ENCODE assay signal across 8 cellular contexts in the genomic region with DNA sequence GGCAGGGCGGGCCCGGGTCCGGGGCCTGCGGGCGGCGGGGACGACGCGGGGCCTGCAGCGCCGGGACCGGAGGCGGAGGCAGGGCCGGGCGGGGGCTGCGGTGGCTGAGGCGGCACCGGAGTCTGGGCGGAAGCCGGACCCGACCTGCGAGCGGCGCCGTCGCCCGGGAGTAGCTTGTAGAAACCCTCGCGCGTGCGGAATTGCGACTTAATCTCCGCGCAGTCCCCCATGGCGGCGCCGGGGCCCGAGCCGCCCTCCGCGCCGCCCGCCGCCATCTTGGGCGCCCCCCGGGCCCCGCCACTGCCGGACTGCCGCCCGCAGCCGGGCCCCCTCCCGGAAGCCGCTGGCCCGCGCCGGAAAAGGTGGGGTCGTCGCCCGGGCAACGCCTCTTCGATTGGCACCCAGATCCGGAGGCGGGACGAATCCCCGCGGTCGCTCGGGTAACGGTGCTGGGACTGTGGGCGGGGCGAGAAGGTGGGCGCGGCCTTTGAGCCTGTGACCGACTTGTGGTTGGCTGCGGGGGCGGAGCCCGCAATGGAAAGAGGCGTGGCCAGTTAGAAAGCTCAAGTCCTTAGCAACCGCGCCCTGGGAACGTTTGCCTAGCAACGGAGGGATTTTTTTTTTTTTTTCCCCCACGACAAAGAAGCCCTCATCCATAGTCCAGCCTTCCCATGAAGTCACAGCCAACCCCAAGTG. TPM values are rescaled to one million over a fixed set of nuclear protein-coding genes. Genes with fewer than 3 reads are reported as not detected.
DNase-seq lines count a peak whose midpoint lies in the region; ATAC-seq, FAIRE-seq and TF ChIP-seq lines count a peak whose summit lies in the region.

DMWD (minus strand) TSS at position 364 of the 696 bp plus-strand sequence; CDS start at position 275, 89 bp downstream.

- 2% methylated on average over 56 of the region's 83 CpGs for WGBS in A549 (ENCODE audit: missing lambda C conversion rate)
- under 1% methylated on average over 22 of the region's 83 CpGs for WGBS in mammary epithelial cell (ENCODE audit: low coverage, missing lambda C conversion rate)
- WGBS in smooth muscle cell (ENCODE audit: low lambda C conversion rate) = under 1% methylated on average over 51 of the region's 83 CpGs

- H3K4me2 ChIP-seq in A549 (peak within 1 kb of the TSS; percentile 97), mammary epithelial cell (ENCODE audit: insufficient read depth, low read depth, low read length) (peak within 1 kb of the TSS; percentile 86), smooth muscle cell (peak within 1 kb of the TSS; percentile 100)

- peak; percentile 86 for TF ChIP-seq POLR2A in A549 (IDR thresholded peaks at IDR 0.05; ENCODE audit: low read length)

- no peak for TF ChIP-seq EP300 in A549 (IDR thresholded peaks at IDR 0.05)

- H4K20me1 ChIP-seq in mammary epithelial cell (ENCODE audit: insufficient read depth, low read length) = no peaks in the 10 kb centered on the region
- H4K20me1 ChIP-seq in smooth muscle cell (ENCODE audit: low read depth) = peaks cover 29% of the 10 kb centered on the region

- FAIRE-seq in A549 (lab: Jason Lieb, UNC) = peak; percentile 93

- H3K4me1 ChIP-seq in A549 = peaks cover 19% of the 10 kb centered on the region
- peaks cover 12% of the 10 kb centered on the region for H3K4me1 ChIP-seq in mammary epithelial cell (ENCODE audit: insufficient read depth, low read length)
- peaks cover 5% of the 10 kb centered on the region for H3K4me1 ChIP-seq in smooth muscle cell (ENCODE audit: low read depth)

- peak within 1 kb of the TSS; percentile 86 for H2AFZ ChIP-seq in mammary epithelial cell (ENCODE audit: low read depth, low read length)
- H2AFZ ChIP-seq in smooth muscle cell (ENCODE audit: low read depth) = no peak within 1 kb of the TSS

- intact Hi-C loops in mammary epithelial cell (cut with micrococcal nuclease) = loop anchor here (1.0 kb wide), 1 partner anchor 9 kb away; no protein-coding TSS in a partner anchor

- H3K27ac ChIP-seq in A549 = peak within 1 kb of the TSS; percentile 87 to 98
- peak within 1 kb of the TSS; percentile 86 for H3K27ac ChIP-seq in WERI-Rb-1
- peak within 1 kb of the TSS; percentile 67 for H3K27ac ChIP-seq in mammary epithelial cell (ENCODE audit: insufficient read depth, low read depth, low read length)
- peak within 1 kb of the TSS; percentile 67 for H3K27ac ChIP-seq in smooth muscle cell (ENCODE audit: low read depth)

- POLR2A ChIA-PET in A549 (lab: Yijun Ruan, JAX) = interaction anchor here (0.6 to 2.8 kb wide), 7 partner anchors 8 to 25 kb away, joined by 3 to 43 read pairs (median 3); partner anchors contain the start of genes DMPK, RSPH6A and SIX5

- no peaks in the 10 kb centered on the region for H3K27me3 ChIP-seq in WERI-Rb-1 (ENCODE audit: insufficient read depth, low read depth, severe bottlenecking)
- H3K27me3 ChIP-seq in mammary epithelial cell (ENCODE audit: insufficient read depth, low read length) = no peaks in the 10 kb centered on the region
- H3K27me3 ChIP-seq in smooth muscle cell (ENCODE audit: low read depth) = no peaks in the 10 kb centered on the region

- TF ChIP-seq CTCF in A549 (IDR thresholded peaks at IDR 0.05) (no peak), WERI-Rb-1 (IDR thresholded peaks at IDR 0.05; ENCODE audit: low read depth, low read length) (no peak), mammary epithelial cell (conservative IDR thresholded peaks at IDR 0.05 in 1 of 2, IDR thresholded peaks at IDR 0.05 in 1 of 2; ENCODE audit: extremely low read depth in 1 of 2, insufficient read depth in 1 of 2, low read depth in 1 of 2, low read length in 2 of 2) (no peak), smooth muscle cell (IDR thresholded peaks at IDR 0.05; ENCODE audit: borderline replicate concordance, insufficient read depth, poor library complexity, severe bottlenecking) (no peak)

- CTCF ChIA-PET in A549 (lab: Yijun Ruan, JAX) = interaction anchor here (0.7 to 74.3 kb wide), 4 partner anchors 8 to 991 kb away, joined by 4 to 2204 read pairs (median 1106); partner anchors contain the start of genes DMPK, DMWD, RSPH6A and SIX5
- CTCF ChIA-PET in mammary epithelial cell (lab: Charles Lee; ENCODE audit: low non-redundant PET) = interaction anchor here (0.6 to 1.0 kb wide), 4 partner anchors 22 to 1098 kb away, joined by 3 to 8 read pairs (median 4); no protein-coding TSS in a partner anchor

- H3K9me3 ChIP-seq in A549 = no peaks in the 10 kb centered on the region
- H3K9me3 ChIP-seq in WERI-Rb-1 (ENCODE audit: severe bottlenecking) = no peaks in the 10 kb centered on the region
- H3K9me3 ChIP-seq in mammary epithelial cell (replicated peaks; ENCODE audit: insufficient read depth, low read length) = no peaks in the 10 kb centered on the region
- H3K9me3 ChIP-seq in smooth muscle cell (replicated peaks; ENCODE audit: low read depth) = no peaks in the 10 kb centered on the region

- H3K79me2 ChIP-seq in mammary epithelial cell (ENCODE audit: insufficient read depth, low read length) (peaks cover 30% of the 10 kb centered on the region), smooth muscle cell (ENCODE audit: low read depth) (peaks cover 45% of the 10 kb centered on the region)

- no TSS peak for BruUV-seq in mammary epithelial cell (replicated peaks; lab: Mats Ljungman, UMichigan)

- H3K36me3 ChIP-seq in WERI-Rb-1 = peaks cover 28% of the 10 kb centered on the region
- peaks cover 7% of the 10 kb centered on the region for H3K36me3 ChIP-seq in mammary epithelial cell (ENCODE audit: insufficient read depth, low read length)
- H3K36me3 ChIP-seq in smooth muscle cell (ENCODE audit: low read depth) = no peaks in the 10 kb centered on the region

- ATAC-seq in A549 = peak; percentile 90 to 93
- peak; percentile 93 for ATAC-seq in GM18867 (IDR thresholded peaks at IDR 0.05; ENCODE audit: unreplicated experiment)
- ATAC-seq in HG03103 (IDR thresholded peaks at IDR 0.05; ENCODE audit: low read depth, unreplicated experiment) = peak; percentile 95

- dilution Hi-C loops in mammary epithelial cell (cut with HindIII; ENCODE audit: low sequenced_read_pairs) = no loop called here

- in situ Hi-C loops in mammary epithelial cell (cut with MboI; ENCODE audit: low sequenced_read_pairs in 2 of 2) = no loop called here

- no peaks in the 10 kb centered on the region for H3F3A ChIP-seq in smooth muscle cell (ENCODE audit: low read depth)

- H3K4me3 ChIP-seq in A549 (peak within 1 kb of the TSS; percentile 97), WERI-Rb-1 (ENCODE audit: low read depth, low read length) (peak within 1 kb of the TSS; percentile 56), mammary epithelial cell (replicated peaks in 1 of 3; ENCODE audit: insufficient read depth in 1 of 3, low read depth in 2 of 3, low read length in 3 of 3) (peak within 1 kb of the TSS; percentile 47 to 94 (median 83)), smooth muscle cell (peak within 1 kb of the TSS; percentile 78)

- TF ChIP-seq RAD21 in A549 (conservative IDR thresholded peaks at IDR 0.05 in 1 of 2, IDR thresholded peaks at IDR 0.05 in 1 of 2) = no peak

- DNase-seq in A549 (ENCODE audit: low read depth in 1 of 2, low spot score in 1 of 2) = peak; percentile 90 to 99
- peak; percentile 99 for DNase-seq in NCI-H2196 (lab: John Stamatoyannopoulos, UW; ENCODE audit: unreplicated experiment)
- DNase-seq in WERI-Rb-1 = peak; percentile 99
- DNase-seq in mammary epithelial cell = peak; percentile 97
- DNase-seq in iPS-NIHi7 (ENCODE audit: extremely low spot score) = peak; percentile 99
- peak; percentile 98 for DNase-seq in smooth muscle cell (lab: John Stamatoyannopoulos, UW; ENCODE audit: unreplicated experiment)

- H3K9ac ChIP-seq in mammary epithelial cell (ENCODE audit: insufficient read depth, low read length) (peak within 1 kb of the TSS; percentile 66), smooth muscle cell (ENCODE audit: low read depth) (peak within 1 kb of the TSS; percentile 75)

TF ChIP-seq in A549, 52 proteins besides CTCF, POLR2A, EP300 and RAD21 (continues in another document):
- TF ChIP-seq ZSCAN20 (CRISPR knock-in tag; IDR thresholded peaks at IDR 0.05) = no peak
- no peak for TF ChIP-seq MYC (IDR thresholded peaks at IDR 0.05; ENCODE audit: borderline replicate concordance, low read length)
- 0 out of 2 replicates have a peak, but pooled peaks have one; percentile 46 for TF ChIP-seq TP53 (CRISPR knock-in tag; IDR thresholded peaks at IDR 0.05)
- no peak for TF ChIP-seq MAZ (IDR thresholded peaks at IDR 0.05; ENCODE audit: borderline replicate concordance, low read depth, low read length)
- TF ChIP-seq ESRRA (IDR thresholded peaks at IDR 0.05; ENCODE audit: borderline replicate concordance, low read length) = no peak
- TF ChIP-seq ZFP36 (IDR thresholded peaks at IDR 0.05; ENCODE audit: borderline replicate concordance, partially characterized antibody) = no peak
- TF ChIP-seq KDM1A (IDR thresholded peaks at IDR 0.05; ENCODE audit: low read depth) = no peak
- TF ChIP-seq NPAS2 (CRISPR knock-in tag; IDR thresholded peaks at IDR 0.05; ENCODE audit: borderline replicate concordance) = no peak
- no peak for TF ChIP-seq SREBF2 (IDR thresholded peaks at IDR 0.05)
- TF ChIP-seq JUN (IDR thresholded peaks at IDR 0.05) = peak; percentile 70 to 90; a peak in 4 of 5 replicates
- TF ChIP-seq EHMT2 (IDR thresholded peaks at IDR 0.05; ENCODE audit: low read depth) = no peak
- TF ChIP-seq HOXB5 (CRISPR knock-in tag; IDR thresholded peaks at IDR 0.05) = peak; percentile 67; the same call in 1 of the 2 replicates
- TF ChIP-seq, protein P1, sequence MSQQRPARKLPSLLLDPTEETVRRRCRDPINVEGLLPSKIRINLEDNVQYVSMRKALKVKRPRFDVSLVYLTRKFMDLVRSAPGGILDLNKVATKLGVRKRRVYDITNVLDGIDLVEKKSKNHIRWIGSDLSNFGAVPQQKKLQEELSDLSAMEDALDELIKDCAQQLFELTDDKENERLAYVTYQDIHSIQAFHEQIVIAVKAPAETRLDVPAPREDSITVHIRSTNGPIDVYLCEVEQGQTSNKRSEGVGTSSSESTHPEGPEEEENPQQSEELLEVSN (IDR thresholded peaks at IDR 0.05; ENCODE audit: borderline replicate concordance, low read depth) = no peak
- TF ChIP-seq, protein P2, sequence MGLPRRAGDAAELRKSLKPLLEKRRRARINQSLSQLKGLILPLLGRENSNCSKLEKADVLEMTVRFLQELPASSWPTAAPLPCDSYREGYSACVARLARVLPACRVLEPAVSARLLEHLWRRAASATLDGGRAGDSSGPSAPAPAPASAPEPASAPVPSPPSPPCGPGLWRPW (IDR thresholded peaks at IDR 0.05) = no peak
- TF ChIP-seq RCOR1 (IDR thresholded peaks at IDR 0.05; ENCODE audit: low read depth, low read length) = no peak

RNA-seq across cellular contexts. Expression of gene DMWD, which starts in this region (rescaled TPM):
- polyA plus RNA-seq in A549 (2011; rRNA removed) (17.1 and 17.5 TPM in 2 replicates), A549 (2017; fragmentation: RNase III; extraction: RNeasy Plus Mini Kit Qiagen cat#74134 plus additional on column Dnase treatment) (29.9 to 31.3 TPM (median 29.9 TPM) in 3 replicates), mammary epithelial cell (17.0 TPM), smooth muscle cell (57.6 and 96.4 TPM in 2 replicates)
- 28.8 and 39.5 TPM in 2 replicates for polyA plus RNA-seq in A549 (2012; cell fraction: cytosol; rRNA removed)
- polyA plus RNA-seq in A549 (2012; cell fraction: nucleus; rRNA removed) = 74.3 and 105 TPM in 2 replicates
- 34.6 and 43.7 TPM in 2 replicates for polyA minus RNA-seq in A549 (2011; rRNA and poly(A)+ RNA removed)
- total RNA-seq in mammary epithelial cell (10 to 100 TPM; 40.0 to 56.7 TPM), smooth muscle cell (14.9 and 16.1 TPM in 2 replicates)
- polyA minus RNA-seq in mammary epithelial cell = 8.7 TPM

Comparison
In these comparisons a context has a peak if more than half of its experiments do, and no peak if none do; other contexts are left out.
1. Peak in every context shown above with its lines: DNase-seq, ATAC-seq, H3K4me3 ChIP-seq and H3K27ac ChIP-seq.